In genomic region chr3:144437989-144438388, GRCh38 we compare ENCODE assay signal across 17 cellular contexts.
DNase-seq lines count a peak whose midpoint lies in the region; ATAC-seq and TF ChIP-seq lines count a peak whose summit lies in the region.
"Had no signal": no experiment of that assay in that cellular context is flagged by ENCODE, and none has a peak within 500 bp of the region (broad histone marks: within the 10 kb centered on the region; RNA-seq: fewer than 3 reads in every experiment).

No MANE protein-coding gene starts in this region.

- H3K9me2 ChIP-seq in hepatocyte (replicated peaks; ENCODE audit: insufficient read depth), result no peaks in the 10 kb centered on the region

- H3K27me3 ChIP-seq in hepatocyte (no peaks in the 10 kb centered on the region), thyroid gland (no peaks in the 10 kb centered on the region), body of pancreas (no peaks in the 10 kb centered on the region)
- H3K27me3 ChIP-seq: heart right ventricle, sigmoid colon had no signal

- TF ChIP-seq POLR2A in thyroid gland (IDR thresholded peaks at IDR 0.05) (no peak), body of pancreas (IDR thresholded peaks at IDR 0.05) (no peak)

- H3K4me1 ChIP-seq in hepatocyte (ENCODE audit: insufficient read depth) (no peaks in the 10 kb centered on the region), thyroid gland (no peaks in the 10 kb centered on the region), body of pancreas (no peaks in the 10 kb centered on the region)
- H3K4me1 ChIP-seq: heart right ventricle, sigmoid colon had no signal

- 92% methylated on average over 3 of the region's 3 CpGs for WGBS in hepatocyte (ENCODE audit: low lambda C conversion rate, missing lambda C conversion rate)
- 82 to 92% methylated on average over 3 of the region's 3 CpGs for WGBS in thyroid gland, 2 donors
- WGBS in body of pancreas, 2 donors, result 72 to 81% methylated on average over 3 of the region's 3 CpGs

- no peak overlapping the region for H2AFZ ChIP-seq in hepatocyte

- H3K9me3 ChIP-seq in hepatocyte (ENCODE audit: low read depth), result no peaks in the 10 kb centered on the region
- H3K9me3 ChIP-seq in thyroid gland, result no peaks in the 10 kb centered on the region
- no peaks in the 10 kb centered on the region for H3K9me3 ChIP-seq in body of pancreas
- H3K9me3 ChIP-seq: sigmoid colon had no signal

- TF ChIP-seq CTCF in hepatocyte (IDR thresholded peaks at IDR 0.05; ENCODE audit: poor library complexity) (no peak), thyroid gland (IDR thresholded peaks at IDR 0.05) (no peak), body of pancreas (IDR thresholded peaks at IDR 0.05) (no peak)

- H3K79me2 ChIP-seq in hepatocyte, result no peaks in the 10 kb centered on the region

- H3K4me3 ChIP-seq in hepatocyte (no peak overlapping the region), thyroid gland (replicated peaks in 1 of 3) (no peak overlapping the region), body of pancreas (no peak overlapping the region)
- H3K4me3 ChIP-seq: heart right ventricle, sigmoid colon had no signal

- intact Hi-C loops in thyroid gland (cut with DNase I) (no loop called here), body of pancreas (cut with DNase I) (no loop called here)

- no peak overlapping the region for H3K4me2 ChIP-seq in hepatocyte

- ATAC-seq in GM18870 (IDR thresholded peaks at IDR 0.05; ENCODE audit: unreplicated experiment) (peak; percentile 50), GM21825 (IDR thresholded peaks at IDR 0.05; ENCODE audit: unreplicated experiment) (peak; percentile 61), HG03342 (IDR thresholded peaks at IDR 0.05; ENCODE audit: unreplicated experiment) (peak; percentile 51), body of pancreas (no peak)
- ATAC-seq: activated CD8-positive, alpha-beta T cell treated with anti-CD3 and anti-CD28 coated beads for 36 hours; HCT116; heart right ventricle; left lobe of liver; natural killer cell treated with Interleukin-12 subunit alpha and Interleukin-12 subunit beta and Interleukin-15 and Interleukin-18, amount 100 ng/mL, for 72 hours had no signal

- H3K36me3 ChIP-seq in hepatocyte (replicated peaks; ENCODE audit: insufficient read depth, low read depth) (no peaks in the 10 kb centered on the region), thyroid gland (no peaks in the 10 kb centered on the region), body of pancreas (replicated peaks in 1 of 2; ENCODE audit: insufficient read depth in 1 of 2, low read depth in 2 of 2) (no peaks in the 10 kb centered on the region)
- H3K36me3 ChIP-seq: heart right ventricle, sigmoid colon had no signal

- H3K27ac ChIP-seq in hepatocyte (no peak overlapping the region), thyroid gland (no peak overlapping the region), body of pancreas (no peak overlapping the region)
- H3K27ac ChIP-seq: heart right ventricle, sigmoid colon had no signal

- DNase-seq in hepatocyte (ENCODE audit: low spot score) (peak; percentile 8), thyroid gland (no peak), midbrain (lab: John Stamatoyannopoulos, UW) (no peak), KG1 (lab: John Stamatoyannopoulos, UW) (no peak), body of pancreas (no peak)
- DNase-seq: activated CD8-positive, alpha-beta T cell treated with anti-CD3 and anti-CD28 coated beads for 36 hours; AML-193; DMS79; heart right ventricle; sigmoid colon; T-helper 9 cell had no signal

- H4K20me1 ChIP-seq in hepatocyte (ENCODE audit: insufficient read depth, poor library complexity, severe bottlenecking), result no peaks in the 10 kb centered on the region
